Comparison of ENCODE assay signal across 8 cellular contexts in the genomic region with DNA sequence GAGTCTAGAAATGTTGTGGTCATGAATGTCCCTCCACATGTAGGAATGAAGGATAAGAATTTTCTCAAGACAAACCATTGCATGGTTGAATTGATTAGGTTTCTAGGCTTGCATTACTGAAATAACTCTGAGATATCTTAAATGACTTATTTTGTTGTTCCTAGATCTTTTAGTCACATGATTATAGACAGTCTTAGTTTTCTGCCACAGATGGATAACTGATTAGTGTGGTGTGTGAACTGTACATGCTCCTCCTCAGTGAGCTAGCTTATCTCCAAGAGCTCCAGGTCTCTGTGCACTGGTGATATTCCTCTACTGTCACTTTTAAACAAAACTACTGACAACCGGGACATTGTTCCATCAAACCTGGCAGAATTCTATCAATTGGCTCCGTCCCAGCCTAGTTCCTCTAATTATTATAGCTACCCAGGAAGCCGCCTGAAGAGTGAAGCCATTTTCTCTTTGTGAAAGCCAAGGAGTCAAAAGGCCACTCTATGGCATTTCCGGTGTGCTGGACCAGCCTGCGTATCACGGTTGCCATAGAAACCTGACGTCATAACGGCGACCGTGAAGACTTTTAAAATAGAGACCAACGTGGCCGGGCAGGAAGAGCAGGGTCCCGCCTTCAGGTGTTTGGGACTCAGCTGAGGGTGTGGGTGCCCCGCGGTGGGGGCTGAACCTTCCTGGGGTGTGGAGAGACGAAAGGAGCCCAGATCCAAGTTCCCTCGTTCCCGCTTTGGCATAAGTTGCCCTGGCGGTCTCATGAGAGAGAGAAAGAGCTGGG. TPM values are rescaled to one million over a fixed set of nuclear protein-coding genes. Genes with fewer than 3 reads are reported as not detected.
DNase-seq lines count a peak whose midpoint lies in the region; ATAC-seq, FAIRE-seq and TF ChIP-seq lines count a peak whose summit lies in the region.

No MANE protein-coding gene starts in this region.

- POLR2A ChIA-PET in activated naive CD8-positive, alpha-beta T cell treated with anti-CD3 and anti-CD28 coated beads, Interleukin-2, amount 10 ng/mL, durations not matched to agents 7 days and 5 days (lab: Charles Lee), result no interaction called here

- H3K27ac Mint-ChIP-seq in activated naive CD8-positive, alpha-beta T cell treated with anti-CD3 and anti-CD28 coated beads, Interleukin-2, amount 10 ng/mL, durations not matched to agents 7 days and 5 days, result peak overlapping the region; percentile 63

- H3K4me3 Mint-ChIP-seq in activated naive CD8-positive, alpha-beta T cell treated with anti-CD3 and anti-CD28 coated beads, Interleukin-2, amount 10 ng/mL, durations not matched to agents 7 days and 5 days, result peak overlapping the region; percentile 91

- peak overlapping the region; percentile 85 for H3K4me3 ChIP-seq in OCI-LY3 (ENCODE audit: low read length)

- DNase-seq in Caki2 (ENCODE audit: low read depth) (peak; percentile 81), left ventricle myocardium superior (peak; percentile 48), posterior vena cava (ENCODE audit: low spot score) (peak; percentile 86), D721Med (ENCODE audit: insufficient read length, low spot score) (no peak)
- DNase-seq in activated naive CD8-positive, alpha-beta T cell treated with anti-CD3 and anti-CD28 coated beads, Interleukin-2, amount 10 ng/mL, durations not matched to agents 7 days and 5 days, result peak; percentile 51

- intact Hi-C loops in left ventricle myocardium superior (cut with micrococcal nuclease) (no loop called here), posterior vena cava (cut with DNase I) (no loop called here)

- TF ChIP-seq CTCF in OCI-LY3 (IDR thresholded peaks at IDR 0.05; ENCODE audit: low read depth, low read length), result no peak
- TF ChIP-seq CTCF in D721Med (IDR thresholded peaks at IDR 0.05; ENCODE audit: insufficient read depth, missing control alignments), result no peak

- H3K4me2 ChIP-seq in OCI-LY3 (ENCODE audit: low read length), result peak overlapping the region; percentile 83

- H3K79me2 ChIP-seq in OCI-LY3 (ENCODE audit: low read length), result no peaks in the 10 kb centered on the region

- no peak overlapping the region for H3K27ac ChIP-seq in OCI-LY3 (ENCODE audit: low read length)

- FAIRE-seq in D721Med (lab: Jason Lieb, UNC), result no peak

- H3K36me3 Mint-ChIP-seq in activated naive CD8-positive, alpha-beta T cell treated with anti-CD3 and anti-CD28 coated beads, Interleukin-2, amount 10 ng/mL, durations not matched to agents 7 days and 5 days, result no peaks in the 10 kb centered on the region

- H3K9ac ChIP-seq in OCI-LY3 (ENCODE audit: low read length), result peak overlapping the region; percentile 67

- peak; percentile 97 for ATAC-seq in GM19463 (IDR thresholded peaks at IDR 0.05; ENCODE audit: unreplicated experiment)
- ATAC-seq in HG03469 (IDR thresholded peaks at IDR 0.05; ENCODE audit: unreplicated experiment), result peak; percentile 93
- peak; percentile 78 for ATAC-seq in activated naive CD8-positive, alpha-beta T cell treated with anti-CD3 and anti-CD28 coated beads, Interleukin-2, amount 10 ng/mL, durations not matched to agents 7 days and 5 days (ENCODE audit: low read depth)
- ATAC-seq in left ventricle myocardium superior, result peak; percentile 68

- no peaks in the 10 kb centered on the region for H3K9me3 ChIP-seq in OCI-LY3 (ENCODE audit: insufficient read depth, low read length)

- H4K20me1 ChIP-seq in OCI-LY3 (ENCODE audit: insufficient read depth, low read length), result no peaks in the 10 kb centered on the region

- in situ Hi-C loops in Caki2 (cut with HindIII; ENCODE audit: low pct_unique_long_range_greater_than_20kb, low sequenced_read_pairs), result no loop called here

- peaks cover 7% of the 10 kb centered on the region for H3K4me1 Mint-ChIP-seq in activated naive CD8-positive, alpha-beta T cell treated with anti-CD3 and anti-CD28 coated beads, Interleukin-2, amount 10 ng/mL, durations not matched to agents 7 days and 5 days

- peak overlapping the region; percentile 99 for H2AFZ ChIP-seq in OCI-LY3 (ENCODE audit: low read depth, low read length)

- peaks cover 9% of the 10 kb centered on the region for H3K27me3 Mint-ChIP-seq in activated naive CD8-positive, alpha-beta T cell treated with anti-CD3 and anti-CD28 coated beads, Interleukin-2, amount 10 ng/mL, durations not matched to agents 7 days and 5 days

- no peaks in the 10 kb centered on the region for H3K9me3 Mint-ChIP-seq in activated naive CD8-positive, alpha-beta T cell treated with anti-CD3 and anti-CD28 coated beads, Interleukin-2, amount 10 ng/mL, durations not matched to agents 7 days and 5 days

- H3K36me3 ChIP-seq in OCI-LY3 (replicated peaks; ENCODE audit: low read depth, low read length), result no peaks in the 10 kb centered on the region

- no peaks in the 10 kb centered on the region for H3K27me3 ChIP-seq in OCI-LY3 (ENCODE audit: low read depth, low read length)

- peaks cover 12% of the 10 kb centered on the region for H3K4me1 ChIP-seq in OCI-LY3 (ENCODE audit: low read length)

RNA-seq across cellular contexts. Expression of a gene that starts 28.1 kb away (rescaled TPM):
- total RNA-seq in Caki2 (2014; rRNA removed; shearing (Covaris generic); ENCODE audit: low replicate concordance), result 289 and 328 TPM in 2 replicates
- 10 to 100 TPM; 15.1 to 15.8 TPM for total RNA-seq in activated naive CD8-positive, alpha-beta T cell treated with anti-CD3 and anti-CD28 coated beads, Interleukin-2, amount 10 ng/mL, durations not matched to agents 7 days and 5 days
- total RNA-seq in left ventricle myocardium superior (147 TPM), posterior vena cava (10 to 100 TPM; 45.2 to 85.3 TPM)

RNA-seq across cellular contexts. Expression of a gene that starts 48.1 kb away (rescaled TPM):
- 52.9 and 53.6 TPM in 2 replicates for total RNA-seq in Caki2 (2014; rRNA removed; shearing (Covaris generic); ENCODE audit: low replicate concordance)
- 1 to 10 TPM; 1.5 to 1.8 TPM for total RNA-seq in activated naive CD8-positive, alpha-beta T cell treated with anti-CD3 and anti-CD28 coated beads, Interleukin-2, amount 10 ng/mL, durations not matched to agents 7 days and 5 days
- total RNA-seq in left ventricle myocardium superior (18.4 TPM), posterior vena cava (10 to 100 TPM; 45.8 to 54.6 TPM)
